11 cellular contexts compared by ENCODE assay signal in genomic region chr1:156848461-156849150, GRCh38. TPM values are rescaled to one million over a fixed set of nuclear protein-coding genes. Genes with fewer than 3 reads are reported as not detected.
DNase-seq lines count a peak whose midpoint lies in the region; ATAC-seq, FAIRE-seq and TF ChIP-seq lines count a peak whose summit lies in the region.
"Had no signal": no experiment of that assay in that cellular context is flagged by ENCODE, and none has a peak within 500 bp of the region (broad histone marks: within the 10 kb centered on the region; RNA-seq: fewer than 3 reads in every experiment).

No MANE protein-coding gene starts in this region.

- TF ChIP-seq EP300 in upper lobe of left lung (IDR thresholded peaks at IDR 0.05) = no peak

- H3K27ac Mint-ChIP-seq in MCF 10A (ENCODE audit: low read depth, unreplicated experiment) (no peak overlapping the region), astrocyte (ENCODE audit: unreplicated experiment) (no peak overlapping the region)
- H3K27ac Mint-ChIP-seq in natural killer cell treated with Interleukin-12 subunit alpha and Interleukin-12 subunit beta and Interleukin-15 and Interleukin-18, amount 100 ng/mL, for 72 hours = peak overlapping the region in 1 of 2 donors; percentile 76

- H3K4me3 ChIP-seq in mammary epithelial cell (replicated peaks in 1 of 3; ENCODE audit: insufficient read depth in 1 of 3, low read depth in 2 of 3, low read length in 3 of 3) = peak overlapping the region in 1 of 3 experiments; percentile 11
- no peak overlapping the region for H3K4me3 ChIP-seq in astrocyte (ENCODE audit: insufficient read depth, low read depth, low read length)
- H3K4me3 ChIP-seq in upper lobe of left lung = no peak overlapping the region
- H3K4me3 ChIP-seq: A549, psoas muscle had no signal

- CTCF ChIA-PET in mammary epithelial cell (lab: Charles Lee; ENCODE audit: low non-redundant PET) (no interaction called here), MCF 10A (lab: Yijun Ruan, JAX) (interaction anchor here (0.6 to 18.7 kb wide), 6 partner anchors 9 to 49 kb away, joined by 3 to 353 read pairs (median 4); partner anchors contain the start of genes INSRR and NTRK1)

- H3K79me2 ChIP-seq in mammary epithelial cell (ENCODE audit: insufficient read depth, low read length) = no peaks in the 10 kb centered on the region
- no peaks in the 10 kb centered on the region for H3K79me2 ChIP-seq in astrocyte (ENCODE audit: insufficient read depth, low read length)

- TF ChIP-seq POLR2A in upper lobe of left lung (IDR thresholded peaks at IDR 0.05) = no peak

- POLR2A ChIA-PET in MCF 10A (lab: Yijun Ruan, JAX) = interaction anchor here (1.9 kb wide), 1 partner anchor 8 kb away, joined by 7 read pairs; no protein-coding TSS in a partner anchor

- TF ChIP-seq CTCF in mammary epithelial cell (conservative IDR thresholded peaks at IDR 0.05 in 1 of 2, IDR thresholded peaks at IDR 0.05 in 1 of 2; ENCODE audit: extremely low read depth in 1 of 2, insufficient read depth in 1 of 2, low read depth in 1 of 2, low read length in 2 of 2) (no peak), MCF 10A (IDR thresholded peaks at IDR 0.05; ENCODE audit: unreplicated experiment) (no peak), astrocyte (IDR thresholded peaks at IDR 0.05; ENCODE audit: insufficient read depth, low read depth, low read length) (no peak), upper lobe of left lung (IDR thresholded peaks at IDR 0.05) (no peak)

- in situ Hi-C loops in mammary epithelial cell (cut with MboI; ENCODE audit: low sequenced_read_pairs in 2 of 2) = no loop called here

- peak overlapping the region; percentile 68 for H2AFZ ChIP-seq in mammary epithelial cell (ENCODE audit: low read depth, low read length)
- no peak overlapping the region for H2AFZ ChIP-seq in astrocyte (ENCODE audit: low read depth, low read length)

- no peaks in the 10 kb centered on the region for H3K9me3 ChIP-seq in mammary epithelial cell (replicated peaks; ENCODE audit: insufficient read depth, low read length)
- H3K9me3 ChIP-seq in astrocyte (ENCODE audit: insufficient read depth, low read depth, low read length) = no peaks in the 10 kb centered on the region
- H3K9me3 ChIP-seq in upper lobe of left lung = no peaks in the 10 kb centered on the region
- H3K9me3 ChIP-seq: A549, psoas muscle had no signal

- DNase-seq in mammary epithelial cell = peak; percentile 31
- DNase-seq in MCF 10A (ENCODE audit: unreplicated experiment) = no peak
- peak; percentile 42 for DNase-seq in astrocyte (ENCODE audit: low read depth)
- DNase-seq in natural killer cell treated with Interleukin-12 subunit alpha and Interleukin-12 subunit beta and Interleukin-15 and Interleukin-18, amount 100 ng/mL, for 72 hours (ENCODE audit: low spot score) = peak; percentile 83
- DNase-seq in upper lobe of left lung = peak; percentile 67 to 92
- DNase-seq in CD1c-positive myeloid dendritic cell (ENCODE audit: extremely low spot score) = no peak
- DNase-seq in OCI-M2 (lab: John Stamatoyannopoulos, UW; ENCODE audit: unreplicated experiment) = no peak
- DNase-seq in HuH-7 (ENCODE audit: low spot score) = no peak

- WGBS in mammary epithelial cell (ENCODE audit: low coverage, missing lambda C conversion rate) = 8% methylated on average over 29 of the region's 36 CpGs
- 12 to 24% methylated on average over 7 to 27 of the region's 36 CpGs for WGBS in upper lobe of left lung, 2 donors

- dilution Hi-C loops in mammary epithelial cell (cut with HindIII; ENCODE audit: low sequenced_read_pairs) = no loop called here

- H3K4me2 ChIP-seq in mammary epithelial cell (ENCODE audit: insufficient read depth, low read depth, low read length) = peak overlapping the region; percentile 70
- no peak overlapping the region for H3K4me2 ChIP-seq in astrocyte (ENCODE audit: low read length)
- H3K4me2 ChIP-seq: A549 had no signal

- H3K36me3 Mint-ChIP-seq in MCF 10A (ENCODE audit: insufficient read depth, unreplicated experiment) (no peaks in the 10 kb centered on the region), astrocyte (ENCODE audit: low read depth, unreplicated experiment) (no peaks in the 10 kb centered on the region)
- no peaks in the 10 kb centered on the region for H3K36me3 Mint-ChIP-seq in natural killer cell treated with Interleukin-12 subunit alpha and Interleukin-12 subunit beta and Interleukin-15 and Interleukin-18, amount 100 ng/mL, for 72 hours

- no peaks in the 10 kb centered on the region for H3K36me3 ChIP-seq in mammary epithelial cell (ENCODE audit: insufficient read depth, low read length)
- no peaks in the 10 kb centered on the region for H3K36me3 ChIP-seq in astrocyte (ENCODE audit: insufficient read depth, low read length)
- H3K36me3 ChIP-seq in upper lobe of left lung = no peaks in the 10 kb centered on the region

- H3K4me1 ChIP-seq in mammary epithelial cell (ENCODE audit: insufficient read depth, low read length) (peaks cover 5% of the 10 kb centered on the region), astrocyte (ENCODE audit: insufficient read depth, low read length) (no peaks in the 10 kb centered on the region), upper lobe of left lung (peaks cover 7 to 21% (median 12%) of the 10 kb centered on the region in 4 donors)

- H3K9me3 Mint-ChIP-seq in MCF 10A (ENCODE audit: unreplicated experiment) (no peaks in the 10 kb centered on the region), astrocyte (ENCODE audit: unreplicated experiment) (peaks cover 8% of the 10 kb centered on the region)
- no peaks in the 10 kb centered on the region for H3K9me3 Mint-ChIP-seq in natural killer cell treated with Interleukin-12 subunit alpha and Interleukin-12 subunit beta and Interleukin-15 and Interleukin-18, amount 100 ng/mL, for 72 hours

- H3K4me1 Mint-ChIP-seq in MCF 10A (ENCODE audit: insufficient read depth, unreplicated experiment) = peaks cover 13% of the 10 kb centered on the region
- H3K4me1 Mint-ChIP-seq in astrocyte (ENCODE audit: low read depth, unreplicated experiment) = peaks cover 4% of the 10 kb centered on the region
- peaks cover 11 to 31% of the 10 kb centered on the region in 2 donors for H3K4me1 Mint-ChIP-seq in natural killer cell treated with Interleukin-12 subunit alpha and Interleukin-12 subunit beta and Interleukin-15 and Interleukin-18, amount 100 ng/mL, for 72 hours (ENCODE audit: low read depth in 2 of 2)

- ATAC-seq in natural killer cell treated with Interleukin-12 subunit alpha and Interleukin-12 subunit beta and Interleukin-15 and Interleukin-18, amount 100 ng/mL, for 72 hours = peak; percentile 84 to 86
- ATAC-seq in upper lobe of left lung (ENCODE audit: low FRiP score in 2 of 2) = no peak
- ATAC-seq: psoas muscle had no signal

- intact Hi-C loops in mammary epithelial cell (cut with micrococcal nuclease) = no loop called here
- intact Hi-C loops in MCF 10A (cut with micrococcal nuclease) = no loop called here

- FAIRE-seq in astrocyte (lab: Jason Lieb, UNC) = no peak
- FAIRE-seq: A549, HTR-8/SVneo had no signal

- H3K27me3 ChIP-seq in mammary epithelial cell (ENCODE audit: insufficient read depth, low read length) (peaks cover 3% of the 10 kb centered on the region), astrocyte (ENCODE audit: insufficient read depth, low read length) (peaks cover 57% of the 10 kb centered on the region), upper lobe of left lung (peaks cover 0 to 27% (median 14%) of the 10 kb centered on the region in 4 donors)

- H4K20me1 ChIP-seq in mammary epithelial cell (ENCODE audit: insufficient read depth, low read length) (no peaks in the 10 kb centered on the region), astrocyte (ENCODE audit: insufficient read depth, low read length) (no peaks in the 10 kb centered on the region)

- H3K4me3 Mint-ChIP-seq in MCF 10A (ENCODE audit: unreplicated experiment) (no peak overlapping the region), astrocyte (ENCODE audit: unreplicated experiment) (no peak overlapping the region)
- H3K4me3 Mint-ChIP-seq in natural killer cell treated with Interleukin-12 subunit alpha and Interleukin-12 subunit beta and Interleukin-15 and Interleukin-18, amount 100 ng/mL, for 72 hours = no peak overlapping the region

- no peak overlapping the region for H3K9ac ChIP-seq in mammary epithelial cell (ENCODE audit: insufficient read depth, low read length)
- H3K9ac ChIP-seq in astrocyte (ENCODE audit: low read length) = no peak overlapping the region

- H3K27me3 Mint-ChIP-seq in MCF 10A (ENCODE audit: insufficient read depth, unreplicated experiment) = peaks cover 34% of the 10 kb centered on the region
- H3K27me3 Mint-ChIP-seq in astrocyte (ENCODE audit: low read depth, unreplicated experiment) = peaks cover 87% of the 10 kb centered on the region
- H3K27me3 Mint-ChIP-seq in natural killer cell treated with Interleukin-12 subunit alpha and Interleukin-12 subunit beta and Interleukin-15 and Interleukin-18, amount 100 ng/mL, for 72 hours = peaks cover 22 to 26% of the 10 kb centered on the region in 2 donors

- H3K27ac ChIP-seq in mammary epithelial cell (ENCODE audit: insufficient read depth, low read depth, low read length) (no peak overlapping the region), astrocyte (ENCODE audit: low read depth, low read length) (no peak overlapping the region), upper lobe of left lung (no peak overlapping the region)
- H3K27ac ChIP-seq: A549, psoas muscle had no signal

- BruUV-seq in mammary epithelial cell (replicated peaks; lab: Mats Ljungman, UMichigan) = no TSS peak
- no TSS peak for BruUV-seq in MCF 10A (replicated peaks; lab: Mats Ljungman, UMichigan)

RNA-seq across cellular contexts. Expression of gene INSRR, which starts 10.3 kb away (rescaled TPM):
- total RNA-seq in mammary epithelial cell = not detected
- polyA plus RNA-seq in mammary epithelial cell = not detected
- polyA minus RNA-seq in mammary epithelial cell = not detected
- not detected in 2 replicates for total RNA-seq in MCF 10A (2022)
- 0.05 TPM in 1 of 2 replicates, not detected in the other for total RNA-seq in astrocyte
- under 1 TPM; 0.14 TPM for total RNA-seq in natural killer cell treated with Interleukin-12 subunit alpha and Interleukin-12 subunit beta and Interleukin-15 and Interleukin-18, amount 100 ng/mL, for 72 hours
- under 1 TPM in 2 of 6 donors, not detected in 4; 0.03 to 0.22 TPM for total RNA-seq in upper lobe of left lung
- polyA plus RNA-seq: A549 had no signal

RNA-seq across cellular contexts. Expression of gene NTRK1, which starts 12.1 kb away (rescaled TPM):
- total RNA-seq in mammary epithelial cell (not detected), MCF 10A (2022) (0.15 and 0.33 TPM in 2 replicates), astrocyte (0.10 and 0.27 TPM in 2 replicates), upper lobe of left lung (1 to 10 TPM in 3 of 6 donors, under 1 TPM in 1, not detected in 2; 0.30 to 1.4 (median 1.2) TPM)
- not detected for polyA plus RNA-seq in mammary epithelial cell
- 2.9 TPM for polyA minus RNA-seq in mammary epithelial cell
- total RNA-seq in natural killer cell treated with Interleukin-12 subunit alpha and Interleukin-12 subunit beta and Interleukin-15 and Interleukin-18, amount 100 ng/mL, for 72 hours = 1 to 10 TPM; 1.4 to 8.1 TPM

RNA-seq across cellular contexts. Expression of gene SH2D2A, which starts 32.0 kb away (rescaled TPM):
- total RNA-seq in mammary epithelial cell (1 to 10 TPM in 1 of 2 donors, not detected in 1; 3.6 TPM), MCF 10A (2022) (19.2 and 27.9 TPM in 2 replicates), astrocyte (0.89 and 1.1 TPM in 2 replicates), upper lobe of left lung (1 to 10 TPM; 2.3 to 8.4 (median 5.0) TPM)
- 1.8 TPM for polyA plus RNA-seq in mammary epithelial cell
- 2.4 TPM for polyA minus RNA-seq in mammary epithelial cell
- 100 to 1,000 TPM; 153 to 188 TPM for total RNA-seq in natural killer cell treated with Interleukin-12 subunit alpha and Interleukin-12 subunit beta and Interleukin-15 and Interleukin-18, amount 100 ng/mL, for 72 hours

RNA-seq across cellular contexts. Expression of gene PEAR1, which starts 44.9 kb away (rescaled TPM):
- total RNA-seq in mammary epithelial cell (1 to 10 TPM in 1 of 2 donors, under 1 TPM in 1; 0.83 to 4.9 TPM), MCF 10A (2022) (6.5 and 8.8 TPM in 2 replicates), astrocyte (8.5 and 17.3 TPM in 2 replicates), upper lobe of left lung (10 to 100 TPM in 4 of 6 donors, 1 to 10 TPM in 2; 8.4 to 33.5 (median 13.7) TPM)
- 0.17 TPM for polyA plus RNA-seq in mammary epithelial cell
- not detected for polyA minus RNA-seq in mammary epithelial cell
- total RNA-seq in natural killer cell treated with Interleukin-12 subunit alpha and Interleukin-12 subunit beta and Interleukin-15 and Interleukin-18, amount 100 ng/mL, for 72 hours = under 1 TPM in 1 of 2 donors, not detected in 1; 0.64 TPM

Comparison
In these comparisons a context has a peak if more than half of its experiments do, and no peak if none do; other contexts are left out.
1. DNase-seq: peak in mammary epithelial cell (single experiment), astrocyte (single experiment), natural killer cell treated with Interleukin-12 subunit alpha and Interleukin-12 subunit beta and Interleukin-15 and Interleukin-18, amount 100 ng/mL, for 72 hours (single experiment) and upper lobe of left lung (2 of 2); none in MCF 10A (single experiment), CD1c-positive myeloid dendritic cell (single experiment), OCI-M2 (single experiment) and HuH-7 (single experiment).
2. ATAC-seq: peak in natural killer cell treated with Interleukin-12 subunit alpha and Interleukin-12 subunit beta and Interleukin-15 and Interleukin-18, amount 100 ng/mL, for 72 hours (2 of 2); none in upper lobe of left lung (0 of 2).